ENCODE assay signal across 8 cellular contexts in genomic region chr10:128150551-128150950, GRCh38. TPM values are rescaled to one million over a fixed set of nuclear protein-coding genes. Genes with fewer than 3 reads are reported as not detected.
DNase-seq lines count a peak whose midpoint lies in the region; ATAC-seq, FAIRE-seq and TF ChIP-seq lines count a peak whose summit lies in the region.

No MANE protein-coding gene starts in this region.

- no peaks in the 10 kb centered on the region for H3K79me1 ChIP-seq in neuronal stem cell (ENCODE audit: low read depth, low read length)

- no peak overlapping the region for H2AK5ac ChIP-seq in neuronal stem cell (ENCODE audit: low read depth, low read length)

- H3K27me3 ChIP-seq in CD8-positive, alpha-beta T cell (ENCODE audit: insufficient read depth, low read length): no peaks in the 10 kb centered on the region
- H3K27me3 ChIP-seq in MM.1S (replicated peaks; ENCODE audit: insufficient read depth, low read length) (no peaks in the 10 kb centered on the region), neuronal stem cell (ENCODE audit: control insufficient read depth in 3 of 3, insufficient read depth in 3 of 3, low read depth in 1 of 3, low read length in 3 of 3) (peaks cover 0 to 46% (median 0%) of the 10 kb centered on the region in 3 experiments)

- H3K4me3 ChIP-seq in CD8-positive, alpha-beta T cell (ENCODE audit: low read depth, low read length): peak overlapping the region; percentile 83
- H3K4me3 ChIP-seq in MM.1S (ENCODE audit: low read length): peak overlapping the region; percentile 83
- no peak overlapping the region for H3K4me3 ChIP-seq in neuronal stem cell (ENCODE audit: low read length in 2 of 2)

- peak overlapping the region; percentile 19 for H2BK5ac ChIP-seq in neuronal stem cell (ENCODE audit: low read length)

- H3K27ac Mint-ChIP-seq in CD8-positive, alpha-beta T cell: no peak overlapping the region
- no peak overlapping the region for H3K27ac Mint-ChIP-seq in effector memory CD8-positive, alpha-beta T cell

- peak overlapping the region; percentile 24; the same call in 1 of the 2 replicates for H3K9ac ChIP-seq in MM.1S (ENCODE audit: low read length)
- no peak overlapping the region for H3K9ac ChIP-seq in neuronal stem cell (ENCODE audit: low read depth, low read length, poor library complexity)

- H3K27ac ChIP-seq in CD8-positive, alpha-beta T cell (ENCODE audit: low read depth, low read length): no peak overlapping the region
- H3K27ac ChIP-seq in MM.1S (ENCODE audit: low read length) (no peak overlapping the region), neuronal stem cell (replicated peaks; ENCODE audit: low read length) (no peak overlapping the region), substantia nigra (ENCODE audit: low read depth, low read length, poor library complexity, severe bottlenecking) (no peak overlapping the region)

- H3K4me2 ChIP-seq in MM.1S (ENCODE audit: low read depth, low read length): peak overlapping the region; percentile 83
- peak overlapping the region; percentile 81 for H3K4me2 ChIP-seq in neuronal stem cell (ENCODE audit: insufficient read depth, low read length, poor library complexity, severe bottlenecking)

- peaks cover 2% of the 10 kb centered on the region for H3K4me1 Mint-ChIP-seq in CD8-positive, alpha-beta T cell (ENCODE audit: low read depth)
- H3K4me1 Mint-ChIP-seq in effector memory CD8-positive, alpha-beta T cell (ENCODE audit: low read depth in 2 of 2): peaks cover 5% of the 10 kb centered on the region in 2 donors

- peak overlapping the region; percentile 73 for H3K4me3 Mint-ChIP-seq in CD8-positive, alpha-beta T cell
- H3K4me3 Mint-ChIP-seq in effector memory CD8-positive, alpha-beta T cell: peak overlapping the region; percentile 63 to 71

- no peaks in the 10 kb centered on the region for H3K9me2 ChIP-seq in MM.1S (replicated peaks; ENCODE audit: insufficient read depth, low read length)

- H2AFZ ChIP-seq in MM.1S (ENCODE audit: low read length) (peak overlapping the region; percentile 81), neuronal stem cell (ENCODE audit: low read length) (peak overlapping the region; percentile 78)

- no CpG with 5 or more reads among the region's 19 CpGs for WGBS in neuronal stem cell (ENCODE audit: extremely low coverage in 2 of 2, insufficient read length in 2 of 2, insufficient replicate concordance in 1 of 2), 2 donors

- H4K8ac ChIP-seq in neuronal stem cell (ENCODE audit: low read depth, low read length): no peak overlapping the region

- no peak for DNase-seq in CD8-positive, alpha-beta T cell
- DNase-seq in MM.1S (no peak), neuronal stem cell (ENCODE audit: low spot score) (no peak), frontal cortex (ENCODE audit: low spot score in 2 of 2) (no peak), HuH-7.5 (ENCODE audit: low spot score) (no peak), substantia nigra (lab: John Stamatoyannopoulos, UW) (no peak)
- DNase-seq in effector memory CD8-positive, alpha-beta T cell: no peak

- POLR2A ChIA-PET in CD8-positive, alpha-beta T cell (lab: Charles Lee): no interaction called here

- no peak overlapping the region for H3K4ac ChIP-seq in neuronal stem cell (ENCODE audit: low read length)

- H4K20me1 ChIP-seq in MM.1S (ENCODE audit: insufficient read depth, low read length): no peaks in the 10 kb centered on the region

- H3K23ac ChIP-seq in neuronal stem cell (ENCODE audit: low read depth, low read length, poor library complexity): no peak overlapping the region

- FAIRE-seq in frontal cortex (lab: Jason Lieb, UNC): no peak

- H3K36me3 Mint-ChIP-seq in CD8-positive, alpha-beta T cell: no peaks in the 10 kb centered on the region
- peaks cover 2% of the 10 kb centered on the region for H3K36me3 Mint-ChIP-seq in effector memory CD8-positive, alpha-beta T cell (ENCODE audit: insufficient read depth)

- no peaks in the 10 kb centered on the region for H3K36me3 ChIP-seq in CD8-positive, alpha-beta T cell (ENCODE audit: insufficient read depth, low read length)
- H3K36me3 ChIP-seq in MM.1S (replicated peaks; ENCODE audit: insufficient read depth, low read length) (no peaks in the 10 kb centered on the region), neuronal stem cell (replicated peaks in 1 of 2; ENCODE audit: control insufficient read depth in 2 of 2, insufficient read depth in 2 of 2, low read length in 2 of 2) (no peaks in the 10 kb centered on the region)

- H3K18ac ChIP-seq in neuronal stem cell (ENCODE audit: low read length): no peak overlapping the region

- H3K9me3 ChIP-seq in CD8-positive, alpha-beta T cell (ENCODE audit: low read length): no peaks in the 10 kb centered on the region
- H3K9me3 ChIP-seq in MM.1S (replicated peaks; ENCODE audit: insufficient read depth, low read length) (no peaks in the 10 kb centered on the region), neuronal stem cell (replicated peaks in 1 of 2; ENCODE audit: control insufficient read depth in 2 of 2, insufficient read depth in 1 of 2, low read depth in 1 of 2, low read length in 2 of 2) (no peaks in the 10 kb centered on the region)

- no peak for ATAC-seq in CD8-positive, alpha-beta T cell
- no peak for ATAC-seq in effector memory CD8-positive, alpha-beta T cell (replicated peaks)
- no peak for ATAC-seq in HG03159 (IDR thresholded peaks at IDR 0.05; ENCODE audit: unreplicated experiment)

- intact Hi-C loops in CD8-positive, alpha-beta T cell (cut with DNase I, micrococcal nuclease): loop anchor here (1.0 to 10.0 kb wide), 7 partner anchors 24 to 436 kb away; partner anchors contain the start of gene MKI67 (in 1 of the 2)

- TF ChIP-seq CTCF in CD8-positive, alpha-beta T cell (IDR thresholded peaks at IDR 0.05): no peak
- TF ChIP-seq CTCF in MM.1S (IDR thresholded peaks at IDR 0.05; ENCODE audit: low read length): no peak

- no peaks in the 10 kb centered on the region for H3K27me3 Mint-ChIP-seq in CD8-positive, alpha-beta T cell (ENCODE audit: low read depth)
- H3K27me3 Mint-ChIP-seq in effector memory CD8-positive, alpha-beta T cell: peaks cover under 1 to 22% of the 10 kb centered on the region in 2 donors

- CTCF ChIA-PET in CD8-positive, alpha-beta T cell (lab: Charles Lee): interaction anchor here (0.5 to 4.4 kb wide), 20 partner anchors 9 to 139 kb away, joined by 3 to 55 read pairs (median 5); partner anchors contain the start of gene MKI67

- H2BK120ac ChIP-seq in neuronal stem cell (ENCODE audit: low read depth, low read length): no peak overlapping the region

- no peaks in the 10 kb centered on the region for H3F3A ChIP-seq in MM.1S (ENCODE audit: insufficient read depth, low read length)

- no peak overlapping the region for H2BK15ac ChIP-seq in neuronal stem cell (ENCODE audit: low read length)

- H2BK12ac ChIP-seq in neuronal stem cell (ENCODE audit: low read length): no peak overlapping the region

- no peaks in the 10 kb centered on the region for H3K9me3 Mint-ChIP-seq in CD8-positive, alpha-beta T cell
- H3K9me3 Mint-ChIP-seq in effector memory CD8-positive, alpha-beta T cell: no peaks in the 10 kb centered on the region

- H3K79me2 ChIP-seq in MM.1S (ENCODE audit: low read length): no peaks in the 10 kb centered on the region

- H3K14ac ChIP-seq in neuronal stem cell (ENCODE audit: low read length): no peak overlapping the region

- peaks cover 4% of the 10 kb centered on the region for H3K4me1 ChIP-seq in CD8-positive, alpha-beta T cell (ENCODE audit: insufficient read depth, low read length)
- H3K4me1 ChIP-seq in MM.1S (ENCODE audit: low read length): 0 out of 2 replicates have a peak, but pooled peaks cover 3% of the 10 kb centered on the region
- peaks cover 0 to 4% of the 10 kb centered on the region in 2 donors for H3K4me1 ChIP-seq in neuronal stem cell (ENCODE audit: control insufficient read depth in 2 of 2, insufficient read depth in 1 of 2, low read depth in 1 of 2, low read length in 2 of 2)

- no peak overlapping the region for H4K91ac ChIP-seq in neuronal stem cell (ENCODE audit: low read depth, low read length, poor library complexity)

RNA-seq across cellular contexts. Expression of gene MKI67, which starts 24.3 kb away (rescaled TPM):
- 1 to 10 TPM; 1.5 to 1.9 TPM for total RNA-seq in CD8-positive, alpha-beta T cell
- polyA plus RNA-seq in neuronal stem cell (2013, experiment 1 of 2): 42.4 TPM
- 41.6 TPM for polyA plus RNA-seq in neuronal stem cell (2013, experiment 2 of 2)
- total RNA-seq in frontal cortex: 1.2 TPM

Comparison
In these comparisons a context has a peak if more than half of its experiments do, and no peak if none do; other contexts are left out.
1. H3K4me3 ChIP-seq: peak in CD8-positive, alpha-beta T cell (single experiment) and MM.1S (single experiment); none in neuronal stem cell (0 of 2).